In the genomic region with DNA sequence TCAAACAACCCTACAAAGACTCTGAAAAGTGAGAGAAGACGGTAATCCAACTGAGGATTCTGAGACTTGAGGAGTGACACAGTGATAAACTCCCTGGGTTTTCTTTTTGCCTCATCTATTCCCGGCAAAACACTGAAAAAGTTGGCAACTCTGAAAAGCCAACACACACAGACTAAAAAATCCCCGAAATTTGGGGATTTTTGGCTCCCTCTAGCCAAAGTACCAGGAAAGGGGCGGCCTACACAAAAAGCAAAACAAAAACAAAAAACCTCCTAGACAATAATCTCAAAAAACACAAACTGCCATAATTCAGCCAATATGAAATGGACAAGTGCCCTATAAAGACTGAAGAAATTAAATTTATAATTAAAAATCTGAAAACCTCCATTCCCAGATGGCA, we compare ENCODE assay signal across 26 cellular contexts.
"Had no signal": no experiment of that assay in that cellular context is flagged by ENCODE, and none has a peak within 500 bp of the region (broad histone marks: within the 10 kb centered on the region; RNA-seq: fewer than 3 reads in every experiment).

No MANE protein-coding gene starts in this region.

- FAIRE-seq: endometrium, frontal cortex, islet of Langerhans, keratinocyte had no signal

- DNase-seq: colonic mucosa; cortex of kidney; effector CD8-positive, alpha-beta T cell; effector memory CD8-positive, alpha-beta T cell; endodermal cell; erythroblast; esophagus squamous epithelium; foreskin keratinocyte; heart left ventricle; hypothalamus; immature natural killer cell; left cardiac atrium; left lung; left ventricle myocardium superior; lower lobe of right lung; mesenchymal stem cell; midbrain had no signal

- H3K4me3 ChIP-seq: colonic mucosa, esophagus squamous epithelium, gastroesophageal sphincter, heart left ventricle, hepatocyte, left lung, lower lobe of right lung had no signal

- H3K27ac ChIP-seq: colonic mucosa, epithelial cell of prostate, esophagus squamous epithelium, foreskin keratinocyte, gastroesophageal sphincter, heart left ventricle, hepatocyte, left lung, lower lobe of right lung had no signal

- H3K27me3 Mint-ChIP-seq: dendritic cell treated with granulocyte-macrophage colony-stimulating factor and Interleukin-4, amounts not matched to agents 40 ng/mL and 50 ng/mL, for 4 days; effector memory CD8-positive, alpha-beta T cell had no signal

- H3K36me3 ChIP-seq: colonic mucosa, esophagus squamous epithelium, left lung, lower lobe of right lung had no signal

- H3K4me1 ChIP-seq: colonic mucosa, gastroesophageal sphincter, left lung had no signal

- H3K27ac Mint-ChIP-seq: dendritic cell treated with granulocyte-macrophage colony-stimulating factor and Interleukin-4, amounts not matched to agents 40 ng/mL and 50 ng/mL, for 4 days; effector memory CD8-positive, alpha-beta T cell; endodermal cell; immature natural killer cell had no signal

- H3K4me3 Mint-ChIP-seq: dendritic cell treated with granulocyte-macrophage colony-stimulating factor and Interleukin-4, amounts not matched to agents 40 ng/mL and 50 ng/mL, for 4 days; effector memory CD8-positive, alpha-beta T cell; endodermal cell; immature natural killer cell had no signal

- H3K4me1 Mint-ChIP-seq: endodermal cell had no signal

- ATAC-seq: effector memory CD8-positive, alpha-beta T cell; esophagus mucosa; foreskin keratinocyte; gastroesophageal sphincter; heart left ventricle; left cardiac atrium; left lung; left ventricle myocardium superior; lower lobe of right lung had no signal

- H3K4me2 ChIP-seq: hepatocyte had no signal

- H3K9me3 ChIP-seq: colonic mucosa, esophagus squamous epithelium, lower lobe of right lung had no signal

- H2AFZ ChIP-seq: hepatocyte had no signal

- H3K27me3 ChIP-seq: colonic mucosa, esophagus squamous epithelium, foreskin keratinocyte, gastroesophageal sphincter, heart left ventricle, hepatocyte, left lung had no signal
